ENCODE assay signal across 10 cellular contexts in genomic region chr2:104872034-104872865, GRCh38. TPM values are rescaled to one million over a fixed set of nuclear protein-coding genes. Genes with fewer than 3 reads are reported as not detected.
DNase-seq lines count a peak whose midpoint lies in the region; ATAC-seq and TF ChIP-seq lines count a peak whose summit lies in the region.
"Had no signal": no experiment of that assay in that cellular context is flagged by ENCODE, and none has a peak within 500 bp of the region (broad histone marks: within the 10 kb centered on the region; RNA-seq: fewer than 3 reads in every experiment).

No MANE protein-coding gene starts in this region.

- H3K36me3 Mint-ChIP-seq in brain = no peaks in the 10 kb centered on the region

- TF ChIP-seq POLR2A in heart left ventricle (IDR thresholded peaks at IDR 0.05) = no peak

- H3K36me3 ChIP-seq in heart left ventricle = no peaks in the 10 kb centered on the region
- H3K36me3 ChIP-seq in muscle layer of duodenum (ENCODE audit: control insufficient read depth in 1 of 2, insufficient read depth in 2 of 2, low read length in 2 of 2) = no peaks in the 10 kb centered on the region
- no peaks in the 10 kb centered on the region for H3K36me3 ChIP-seq in upper lobe of right lung

- peaks cover 31% of the 10 kb centered on the region for H3K27me3 Mint-ChIP-seq in brain

- ATAC-seq in heart left ventricle = no peak
- ATAC-seq in left ventricle myocardium superior = no peak
- ATAC-seq in upper lobe of right lung = no peak
- ATAC-seq in GM18502 (IDR thresholded peaks at IDR 0.05; ENCODE audit: poor library complexity, unreplicated experiment) = no peak

- no peaks in the 10 kb centered on the region for H3K9me3 Mint-ChIP-seq in brain

- intact Hi-C loops in heart left ventricle (cut with DNase I) (loop anchor here in 4 of 10 donors (5.0 to 10.0 kb wide), 5 partner anchors 617 to 1710 kb away; no protein-coding TSS in a partner anchor), left ventricle myocardium superior (cut with micrococcal nuclease) (no loop called here), upper lobe of right lung (cut with DNase I) (no loop called here)

- H3K4me3 Mint-ChIP-seq in brain = peak overlapping the region; percentile 95 to 99 (median 98)

- H3K4me3 ChIP-seq in heart left ventricle (peak overlapping the region in 11 of 12 donors; percentile 4 to 70 (median 52)), muscle layer of duodenum (ENCODE audit: low read depth in 1 of 2, low read length in 2 of 2) (peak overlapping the region; percentile 42 to 78), upper lobe of right lung (peak overlapping the region; percentile 62)

- peaks cover 74% of the 10 kb centered on the region for H3K4me1 Mint-ChIP-seq in brain

- H3K4me1 ChIP-seq in heart left ventricle (peaks cover 0 to 27% (median 8%) of the 10 kb centered on the region in 12 donors), muscle layer of duodenum (ENCODE audit: control insufficient read depth in 1 of 2, insufficient read depth in 2 of 2, low read length in 2 of 2) (peaks cover 0 to 25% of the 10 kb centered on the region in 2 donors), upper lobe of right lung (peaks cover 13% of the 10 kb centered on the region)

- DNase-seq in heart left ventricle (no peak), left ventricle myocardium superior (no peak), upper lobe of right lung (no peak), NCI-H1048 (lab: John Stamatoyannopoulos, UW) (no peak), NCI-H1930 (lab: John Stamatoyannopoulos, UW) (no peak)

- peaks cover 33 to 95% (median 56%) of the 10 kb centered on the region in 9 donors for H3K27me3 ChIP-seq in heart left ventricle
- H3K27me3 ChIP-seq in muscle layer of duodenum (ENCODE audit: low read depth, low read length) = peaks cover 56% of the 10 kb centered on the region
- peaks cover 60% of the 10 kb centered on the region for H3K27me3 ChIP-seq in upper lobe of right lung

- H3K27ac ChIP-seq in heart left ventricle = no peak overlapping the region
- no peak overlapping the region for H3K27ac ChIP-seq in muscle layer of duodenum (ENCODE audit: low read length)
- H3K27ac ChIP-seq in upper lobe of right lung = no peak overlapping the region
- H3K27ac ChIP-seq: skin epidermis had no signal

- H3K27ac Mint-ChIP-seq in brain = peak overlapping the region; percentile 97 to 100 (median 98)

- H3K9me3 ChIP-seq in heart left ventricle (no peaks in the 10 kb centered on the region), muscle layer of duodenum (ENCODE audit: control insufficient read depth in 1 of 2, low read length in 2 of 2) (no peaks in the 10 kb centered on the region), upper lobe of right lung (no peaks in the 10 kb centered on the region)

- TF ChIP-seq CTCF in heart left ventricle (IDR thresholded peaks at IDR 0.05) (no peak), brain (conservative IDR thresholded peaks at IDR 0.05) (no peak), upper lobe of right lung (IDR thresholded peaks at IDR 0.05) (no peak)

- WGBS in heart left ventricle, 4 donors = 1 to 2% (median 1%) methylated on average over 54 to 59 of the region's 59 CpGs

RNA-seq across cellular contexts. Expression of gene POU3F3, which starts 18.3 kb away (rescaled TPM):
- total RNA-seq in heart left ventricle = under 1 TPM in 1 of 9 donors, not detected in 8; 0.27 TPM
- polyA plus RNA-seq in heart left ventricle = under 1 TPM in 1 of 2 donors, not detected in 1; 0.08 TPM
- not detected for total RNA-seq in left ventricle myocardium superior
- 23.8 TPM for polyA plus RNA-seq in brain (ENCODE audit: insufficient read depth, low read depth, low replicate concordance)
- not detected for total RNA-seq in upper lobe of right lung
- total RNA-seq: dermis microvascular lymphatic vessel endothelial cell had no signal
